ENCODE assay signal across 8 cellular contexts in the genomic region with DNA sequence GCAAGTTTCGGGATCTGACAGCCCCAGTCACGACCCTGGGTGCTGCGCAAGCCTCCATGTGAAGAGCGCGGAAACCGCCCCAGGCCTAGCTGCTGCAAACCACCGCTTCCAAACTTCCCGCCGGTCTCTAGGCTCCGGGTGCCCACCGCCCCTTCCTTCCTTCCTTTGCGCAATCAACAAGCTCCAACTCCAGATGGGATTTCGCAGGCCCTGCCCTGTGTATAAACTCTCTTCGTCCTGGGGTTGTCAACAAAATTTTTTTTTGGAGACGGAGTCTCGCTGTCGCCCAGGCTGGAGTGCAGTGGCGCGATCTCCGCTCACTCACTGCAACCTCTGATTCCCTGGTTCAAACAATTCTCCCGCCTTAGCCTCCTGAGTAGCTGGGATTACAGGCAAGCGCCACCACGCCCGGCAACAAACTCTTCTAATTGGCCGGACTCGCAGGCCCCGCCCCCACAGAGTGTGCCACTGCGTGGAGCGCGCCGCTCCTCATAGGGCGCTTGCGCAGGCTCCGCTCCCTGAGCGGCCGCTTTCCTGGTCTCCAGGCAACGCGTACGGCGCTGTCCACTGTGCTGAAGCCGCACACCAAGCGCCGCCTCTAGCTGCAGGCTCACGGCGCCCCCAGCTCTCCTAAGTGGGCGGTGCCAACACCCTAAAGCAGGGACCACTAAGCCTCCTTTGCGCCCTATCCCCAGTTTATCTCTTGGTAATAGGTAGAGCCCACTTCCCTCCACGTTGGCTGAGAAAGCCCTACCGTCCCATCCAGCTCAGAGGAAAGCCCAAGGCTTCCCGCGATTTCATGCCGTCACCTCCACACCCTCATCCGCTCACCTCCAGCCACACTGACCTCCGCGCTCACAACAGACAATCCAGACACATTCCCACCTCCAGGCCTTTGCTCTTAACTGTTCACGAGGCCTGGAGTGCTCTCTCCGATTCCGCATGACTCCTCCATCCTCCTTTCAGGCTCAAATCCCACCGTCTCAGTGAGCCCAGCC. TPM values are rescaled to one million over a fixed set of nuclear protein-coding genes. Genes with fewer than 3 reads are reported as not detected.
A peak's percentile ranks its signal among the peaks of the same experiment; 100 is the strongest.
DNase-seq lines count a peak whose midpoint lies in the region; ATAC-seq, FAIRE-seq and TF ChIP-seq lines count a peak whose summit lies in the region.

No MANE protein-coding gene starts in this region.

- peaks cover 10% of the 10 kb centered on the region for H3K4me1 ChIP-seq in keratinocyte (ENCODE audit: control insufficient read depth, extremely low read depth, insufficient read depth, low read length)

- H3K9ac ChIP-seq in keratinocyte (ENCODE audit: control insufficient read depth, extremely low read depth, insufficient read depth, low read length), result no peak overlapping the region

- peaks cover 10 to 18% of the 10 kb centered on the region in 2 experiments for H3K36me3 ChIP-seq in keratinocyte (ENCODE audit: control insufficient read depth in 2 of 2, extremely low read depth in 1 of 2, insufficient read depth in 2 of 2, low read length in 2 of 2)

- dilution Hi-C loops in keratinocyte (cut with MboI; ENCODE audit: extremely low pct_ligation_motif_present, low sequenced_read_pairs), result no loop called here

- H3K27ac ChIP-seq in keratinocyte (ENCODE audit: control insufficient read depth, insufficient read depth, low read length), result no peak overlapping the region

- H4K20me1 ChIP-seq in keratinocyte (ENCODE audit: control insufficient read depth, extremely low read depth, insufficient read depth, low read length), result peaks cover 19% of the 10 kb centered on the region

- H3K4me3 ChIP-seq in keratinocyte (ENCODE audit: control insufficient read depth in 2 of 3, extremely low read depth in 1 of 3, insufficient read depth in 2 of 3, low read depth in 1 of 3, low read length in 3 of 3), result peak overlapping the region in 1 of 3 experiments; percentile 49

- TF ChIP-seq CTCF in GM10266 (IDR thresholded peaks at IDR 0.05; ENCODE audit: control insufficient read depth, insufficient read depth, low read depth, missing control alignments) (no peak), keratinocyte (optimal IDR thresholded peaks at IDR 0.05 in 1 of 3, IDR thresholded peaks at IDR 0.05 in 1 of 3, conservative IDR thresholded peaks at IDR 0.05 in 1 of 3; ENCODE audit: extremely low read depth in 1 of 3, insufficient read depth in 2 of 3, low read length in 3 of 3) (peak in 1 of 3 experiments; percentile 8)

- peak; percentile 66 for ATAC-seq in HG03159 (IDR thresholded peaks at IDR 0.05; ENCODE audit: unreplicated experiment)

- no peak for FAIRE-seq in keratinocyte (lab: Jason Lieb, UNC)

- no peaks in the 10 kb centered on the region for H3K27me3 ChIP-seq in keratinocyte (ENCODE audit: control insufficient read depth, extremely low read depth, insufficient read depth, low read length)

- H2AFZ ChIP-seq in keratinocyte (ENCODE audit: control insufficient read depth, low read length), result no peak overlapping the region

- DNase-seq in GM10266 (ENCODE audit: extremely low spot score), result peak; percentile 96
- DNase-seq in NCI-H446 treated with DMSO at 0.1 percent for 48 hours (lab: John Stamatoyannopoulos, UW), result peak; percentile 91
- DNase-seq in activated CD4-positive, alpha-beta T cell treated with anti-CD3 and anti-CD28 coated beads for 24 hours (ENCODE audit: low read depth in 2 of 2), result peak; percentile 77 to 90
- DNase-seq in cerebellar cortex (ENCODE audit: low spot score), result peak; percentile 97
- peak; percentile 69 for DNase-seq in keratinocyte (ENCODE audit: low read depth, low spot score)
- DNase-seq in stimulated activated CD4-positive, alpha-beta T cell treated with anti-CD3 and anti-CD28 coated beads, Interleukin-15, amount 100 ng/mL, for 48 hours (ENCODE audit: low read depth in 2 of 2), result peak; percentile 82 to 90
- no peak for DNase-seq in NK-92 treated with Interleukin-12 subunit alpha and Interleukin-12 subunit beta, amount 100 ng/mL, for 24 hours (lab: John Stamatoyannopoulos, UW)

- no peaks in the 10 kb centered on the region for H3K9me3 ChIP-seq in keratinocyte (ENCODE audit: control insufficient read depth, low read depth, low read length)

- H3K4me2 ChIP-seq in keratinocyte (ENCODE audit: control insufficient read depth, extremely low read depth, insufficient read depth, low read depth, low read length), result peak overlapping the region; percentile 70

- no peaks in the 10 kb centered on the region for H3K9me1 ChIP-seq in keratinocyte (ENCODE audit: control insufficient read depth, extremely low read depth, insufficient read depth, low read length)

- H3K79me2 ChIP-seq in keratinocyte (ENCODE audit: control insufficient read depth, insufficient read depth, low read length), result no peaks in the 10 kb centered on the region

RNA-seq across cellular contexts. Expression of gene QTRT1, which starts 5.5 kb away (rescaled TPM):
- polyA plus RNA-seq in keratinocyte, result 25.9 to 34.6 TPM (median 31.3 TPM) in 3 replicates
- 9.5 TPM for polyA plus RNA-seq in keratinocyte (2011; ENCODE audit: low read depth)
- 7.0 and 16.2 TPM in 2 replicates for polyA plus RNA-seq in keratinocyte (2011; cell fraction: cytosol; rRNA removed)
- 98.0 and 109 TPM in 2 replicates for polyA plus RNA-seq in keratinocyte (2011; cell fraction: nucleus; rRNA removed)
- 31.1 and 33.2 TPM in 2 replicates for polyA plus RNA-seq in keratinocyte (2012; ENCODE audit: low replicate concordance)
- 9.4 to 20.9 TPM (median 12.9 TPM) in 3 replicates for polyA minus RNA-seq in keratinocyte
- polyA minus RNA-seq in keratinocyte (2011; cell fraction: cytosol; rRNA and poly(A)+ RNA removed), result 17.1 TPM
- 10.2 and 12.4 TPM in 2 replicates for polyA minus RNA-seq in keratinocyte (2011; cell fraction: nucleus; rRNA and poly(A)+ RNA removed)

RNA-seq across cellular contexts. Expression of gene DNM2, which starts 22.2 kb away (rescaled TPM):
- 60.1 to 71.4 TPM (median 63.5 TPM) in 3 replicates for polyA plus RNA-seq in keratinocyte
- 86.4 TPM for polyA plus RNA-seq in keratinocyte (2011; ENCODE audit: low read depth)
- polyA plus RNA-seq in keratinocyte (2011; cell fraction: cytosol; rRNA removed), result 45.7 and 57.6 TPM in 2 replicates
- 115 and 147 TPM in 2 replicates for polyA plus RNA-seq in keratinocyte (2011; cell fraction: nucleus; rRNA removed)
- 83.1 and 89.6 TPM in 2 replicates for polyA plus RNA-seq in keratinocyte (2012; ENCODE audit: low replicate concordance)
- 124 to 251 TPM (median 207 TPM) in 3 replicates for polyA minus RNA-seq in keratinocyte
- 141 TPM for polyA minus RNA-seq in keratinocyte (2011; cell fraction: cytosol; rRNA and poly(A)+ RNA removed)
- 112 and 147 TPM in 2 replicates for polyA minus RNA-seq in keratinocyte (2011; cell fraction: nucleus; rRNA and poly(A)+ RNA removed)

RNA-seq across cellular contexts. Expression of gene ILF3, which starts 41.6 kb away (rescaled TPM):
- polyA plus RNA-seq in keratinocyte, result 81.0 to 173 TPM (median 162 TPM) in 3 replicates
- polyA plus RNA-seq in keratinocyte (2011; ENCODE audit: low read depth), result 135 TPM
- 89.6 and 94.1 TPM in 2 replicates for polyA plus RNA-seq in keratinocyte (2011; cell fraction: cytosol; rRNA removed)
- polyA plus RNA-seq in keratinocyte (2011; cell fraction: nucleus; rRNA removed), result 267 and 278 TPM in 2 replicates
- polyA plus RNA-seq in keratinocyte (2012; ENCODE audit: low replicate concordance), result 80.2 and 177 TPM in 2 replicates
- polyA minus RNA-seq in keratinocyte, result 81.5 to 140 TPM (median 115 TPM) in 3 replicates
- 85.0 TPM for polyA minus RNA-seq in keratinocyte (2011; cell fraction: cytosol; rRNA and poly(A)+ RNA removed)
- polyA minus RNA-seq in keratinocyte (2011; cell fraction: nucleus; rRNA and poly(A)+ RNA removed), result 71.8 and 99.7 TPM in 2 replicates
